ENCODE assay signal across 1 cellular context in genomic region chr5:141866111-141866510, GRCh38.
TF ChIP-seq lines count a peak whose summit lies in the region.

No MANE protein-coding gene starts in this region.

TF ChIP-seq in WTC11, 78 proteins besides CTCF, POLR2A, EP300 and RAD21 (continued from another document):
- TF ChIP-seq FOXP4 (CRISPR knock-in tag; IDR thresholded peaks at IDR 0.05) (no peak), HMGXB4 (CRISPR knock-in tag; IDR thresholded peaks at IDR 0.05) (no peak), IRF2 (CRISPR knock-in tag; IDR thresholded peaks at IDR 0.05; ENCODE audit: borderline replicate concordance, low read depth) (no peak), ZNF138 (CRISPR knock-in tag; conservative IDR thresholded peaks at IDR 0.05) (no peak), ETV6 (CRISPR knock-in tag; IDR thresholded peaks at IDR 0.05) (no peak), ZNF425 (CRISPR knock-in tag; conservative IDR thresholded peaks at IDR 0.05) (no peak), FOXP1 (CRISPR knock-in tag; IDR thresholded peaks at IDR 0.05; ENCODE audit: borderline replicate concordance) (no peak), JUN (CRISPR knock-in tag; IDR thresholded peaks at IDR 0.05) (no peak), ZNF121 (CRISPR knock-in tag; IDR thresholded peaks at IDR 0.05) (no peak), EMX1 (CRISPR knock-in tag; IDR thresholded peaks at IDR 0.05) (no peak), NR1H2 (CRISPR knock-in tag; IDR thresholded peaks at IDR 0.05) (no peak)
